In the genomic region with DNA sequence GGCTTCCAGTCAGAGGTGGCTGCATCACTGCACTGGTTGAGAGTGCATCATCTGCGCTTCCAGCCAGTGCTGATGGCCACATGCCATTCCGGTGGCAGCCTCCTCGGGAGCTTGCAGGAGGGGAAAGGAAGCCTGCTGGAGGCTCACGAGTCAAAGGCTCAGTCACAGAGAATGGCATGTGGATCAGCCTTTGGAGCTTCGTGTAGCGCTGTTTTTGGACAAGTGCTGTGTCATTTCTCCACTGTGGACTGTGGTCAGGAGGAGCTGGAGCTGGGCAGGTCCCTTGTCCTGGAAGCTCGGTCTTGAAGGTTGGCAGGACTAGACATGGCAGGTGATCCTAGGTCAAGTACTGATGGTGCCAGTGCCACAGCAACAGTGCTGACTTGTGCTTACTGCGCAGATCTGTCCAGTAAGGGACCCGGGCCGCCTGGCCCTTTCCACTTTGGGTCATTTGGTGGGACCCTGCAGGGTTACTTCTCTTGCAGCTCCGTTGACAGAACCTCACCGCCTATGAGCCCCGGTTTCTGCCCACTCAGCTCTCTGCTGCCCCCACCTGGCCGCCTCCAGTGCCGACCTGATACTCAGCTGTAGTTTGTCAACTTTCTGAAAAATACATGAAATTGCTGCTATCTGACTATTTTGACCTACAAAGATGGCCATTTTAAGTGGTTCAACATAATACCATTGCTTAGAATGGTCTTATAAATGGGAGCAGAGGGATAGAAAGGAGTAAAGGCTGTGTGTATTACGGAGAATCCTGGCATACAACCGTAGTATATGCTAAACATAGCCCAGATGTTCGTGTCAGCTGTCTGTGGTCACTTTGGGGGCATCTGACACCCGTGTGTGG, we compare ENCODE assay signal across 9 cellular contexts. TPM values are rescaled to one million over a fixed set of nuclear protein-coding genes. Genes with fewer than 3 reads are reported as not detected.
DNase-seq lines count a peak whose midpoint lies in the region; ATAC-seq and TF ChIP-seq lines count a peak whose summit lies in the region.
"Had no signal": no experiment of that assay in that cellular context is flagged by ENCODE, and none has a peak within 500 bp of the region (broad histone marks: within the 10 kb centered on the region; RNA-seq: fewer than 3 reads in every experiment).

No MANE protein-coding gene starts in this region.

- DNase-seq in COLO668 (lab: John Stamatoyannopoulos, UW; ENCODE audit: unreplicated experiment) (peak; percentile 66), OCI-M1 (lab: John Stamatoyannopoulos, UW) (peak; percentile 76), esophagus squamous epithelium (lab: John Stamatoyannopoulos, UW) (peak; percentile 13), natural killer cell (peak; percentile 79)
- DNase-seq in activated T-cell treated with anti-CD3 and anti-CD28 coated beads, Interleukin-2, amount 50 U/mL, for 1 hour: peak; percentile 78
- DNase-seq in stimulated activated CD8-positive, alpha-beta memory T cell treated with anti-CD3 and anti-CD28 coated beads, Interleukin-7, amount 100 ng/mL, for 4 hours (ENCODE audit: low read depth in 2 of 2): peak; percentile 40 to 53

- no peaks in the 10 kb centered on the region for H3K36me3 Mint-ChIP-seq in natural killer cell

- no peak overlapping the region for H3K27ac ChIP-seq in esophagus squamous epithelium

- H3K4me3 Mint-ChIP-seq in natural killer cell: no peak overlapping the region

- peaks cover 0 to 18% (median 6%) of the 10 kb centered on the region in 3 donors for H3K4me1 ChIP-seq in esophagus squamous epithelium

- H3K4me1 Mint-ChIP-seq in natural killer cell: peaks cover 14 to 17% of the 10 kb centered on the region in 2 donors

- no peaks in the 10 kb centered on the region for H3K9me3 ChIP-seq in esophagus squamous epithelium

- intact Hi-C loops in esophagus squamous epithelium (cut with DNase I) (no loop called here), natural killer cell (cut with micrococcal nuclease) (loop anchor here (2.0 to 10.0 kb wide), 3 partner anchors 137 to 468 kb away; a partner anchor contains a TSS)

- no peaks in the 10 kb centered on the region for H3K36me3 ChIP-seq in esophagus squamous epithelium

- H3K9me3 Mint-ChIP-seq in natural killer cell: no peaks in the 10 kb centered on the region

- WGBS in esophagus squamous epithelium, 2 donors: 28 to 35% methylated on average over 15 to 18 of the region's 19 CpGs

- H3K27ac Mint-ChIP-seq in natural killer cell: no peak overlapping the region

- ATAC-seq in HG02588 (IDR thresholded peaks at IDR 0.05; ENCODE audit: unreplicated experiment) (peak; percentile 60), natural killer cell (peak; percentile 84 to 99 (median 99)), HG02973 (IDR thresholded peaks at IDR 0.05; ENCODE audit: unreplicated experiment) (no peak)

- TF ChIP-seq CTCF in esophagus squamous epithelium (IDR thresholded peaks at IDR 0.05) (peak; percentile 77 to 93 (median 90)), natural killer cell (IDR thresholded peaks at IDR 0.05) (peak; percentile 97)

- peak overlapping the region in 1 of 4 donors; percentile 21 for H3K4me3 ChIP-seq in esophagus squamous epithelium

- H3K27me3 ChIP-seq in esophagus squamous epithelium: peaks cover 0 to 13% (median 0%) of the 10 kb centered on the region in 4 donors

- H3K27me3 Mint-ChIP-seq in natural killer cell (ENCODE audit: low read depth in 2 of 2): peaks cover 0 to 4% of the 10 kb centered on the region in 2 donors

- TF ChIP-seq POLR2A in esophagus squamous epithelium (IDR thresholded peaks at IDR 0.05): no peak

RNA-seq across cellular contexts. Expression of a gene that starts 27.6 kb away (rescaled TPM):
- total RNA-seq in esophagus squamous epithelium: not detected
- total RNA-seq in natural killer cell: not detected
- total RNA-seq: T-helper 1 cell treated with Interleukin-12 subunit alpha and Interleukin-12 subunit beta and Interleukin-4 antibody, amounts not matched to agents 30 ng/mL and 1 ng/mL, for 36 hours had no signal

Comparison
In these comparisons a context has a peak if more than half of its experiments do, and no peak if none do; other contexts are left out.
1. DNase-seq: peak in every context shown above with its lines; median percentile 79 in natural killer cell; 78 in activated T-cell treated with anti-CD3 and anti-CD28 coated beads, Interleukin-2, amount 50 U/mL, for 1 hour; 76 in OCI-M1; 66 in COLO668; 46 in stimulated activated CD8-positive, alpha-beta memory T cell treated with anti-CD3 and anti-CD28 coated beads, Interleukin-7, amount 100 ng/mL, for 4 hours; 13 in esophagus squamous epithelium.